In the genomic region with DNA sequence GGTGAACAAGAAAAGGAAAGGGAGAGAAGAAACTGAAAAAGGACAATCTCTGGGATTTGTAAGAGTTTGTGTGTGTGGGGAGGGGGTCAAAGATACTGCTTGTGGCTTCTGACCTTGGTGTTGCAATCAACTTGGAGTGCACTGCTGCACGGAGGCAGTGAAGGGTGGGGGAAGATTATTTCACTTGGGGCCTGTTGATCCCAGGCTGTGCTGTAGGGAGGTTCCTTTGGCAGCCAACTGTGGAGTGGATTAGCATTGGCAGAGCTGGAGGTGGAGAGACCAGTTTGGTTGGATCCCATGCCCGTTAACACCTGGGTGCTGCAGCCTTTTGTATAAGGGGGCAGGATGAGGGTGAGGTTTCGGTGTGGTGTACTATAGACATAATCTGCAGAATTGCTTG, we compare ENCODE assay signal across 11 cellular contexts. TPM values are rescaled to one million over a fixed set of nuclear protein-coding genes. Genes with fewer than 3 reads are reported as not detected.
DNase-seq lines count a peak whose midpoint lies in the region; ATAC-seq and TF ChIP-seq lines count a peak whose summit lies in the region.
"Had no signal": no experiment of that assay in that cellular context is flagged by ENCODE, and none has a peak within 500 bp of the region (broad histone marks: within the 10 kb centered on the region; RNA-seq: fewer than 3 reads in every experiment).

No MANE protein-coding gene starts in this region.

- no peaks in the 10 kb centered on the region for H3K27me3 ChIP-seq in lower lobe of right lung (ENCODE audit: low read depth)

- in situ Hi-C loops in T47D (cut with HindIII; ENCODE audit: low pct_unique_long_range_greater_than_20kb, low sequenced_read_pairs) = no loop called here

- no peak overlapping the region for H3K4me3 ChIP-seq in lower lobe of right lung

- peaks cover 5% of the 10 kb centered on the region for H3K36me3 Mint-ChIP-seq in activated T-helper 2 cell treated with anti-CD3 and anti-CD28 coated beads, Interferon-gamma antibody, Interleukin-2, Interleukin-4, amounts not matched to agents 10 μg/mL and 5 μg/mL and 100 μg/mL, durations not matched to agents 14 hours and 24 hours and 36 hours (ENCODE audit: low read depth)
- H3K36me3 Mint-ChIP-seq in activated naive CD4-positive, alpha-beta T cell treated with anti-CD3 and anti-CD28 coated beads for 36 hours (ENCODE audit: low read depth) = no peaks in the 10 kb centered on the region

- no peaks in the 10 kb centered on the region for H3K9me3 ChIP-seq in lower lobe of right lung

- DNase-seq in DMS153 (lab: John Stamatoyannopoulos, UW) = peak; percentile 66
- peak; percentile 58 for DNase-seq in NCI-H2029 (lab: John Stamatoyannopoulos, UW)
- peak; percentile 47 to 86 for DNase-seq in T47D (ENCODE audit: low read depth in 1 of 2, low spot score in 1 of 2)
- peak; percentile 67 for DNase-seq in lower lobe of right lung
- DNase-seq in activated T-helper 2 cell treated with anti-CD3 and anti-CD28 coated beads, Interferon-gamma antibody, Interleukin-2, Interleukin-4, amounts not matched to agents 10 μg/mL and 5 μg/mL and 100 μg/mL, durations not matched to agents 14 hours and 24 hours and 36 hours (ENCODE audit: low spot score) = no peak
- DNase-seq in stimulated activated CD4-positive, alpha-beta T cell treated with anti-CD3 and anti-CD28 coated beads, Interleukin-2, amount 100 ng/mL, for 24 hours = no peak
- no peak for DNase-seq in activated naive CD4-positive, alpha-beta T cell treated with anti-CD3 and anti-CD28 coated beads for 36 hours
- DNase-seq in OCI-M2 (lab: John Stamatoyannopoulos, UW; ENCODE audit: unreplicated experiment) = no peak
- DNase-seq: activated CD4-positive, alpha-beta T cell treated with anti-CD3 and anti-CD28 coated beads, Interleukin-2, amount 50 U/mL, for 4 hours; cortex of kidney; NCI-H1048 had no signal

- peaks cover 47% of the 10 kb centered on the region for H3K4me1 Mint-ChIP-seq in activated T-helper 2 cell treated with anti-CD3 and anti-CD28 coated beads, Interferon-gamma antibody, Interleukin-2, Interleukin-4, amounts not matched to agents 10 μg/mL and 5 μg/mL and 100 μg/mL, durations not matched to agents 14 hours and 24 hours and 36 hours (ENCODE audit: low read depth)
- H3K4me1 Mint-ChIP-seq in activated naive CD4-positive, alpha-beta T cell treated with anti-CD3 and anti-CD28 coated beads for 36 hours (ENCODE audit: low read depth) = peaks cover 46% of the 10 kb centered on the region

- no peak overlapping the region for H3K27ac ChIP-seq in lower lobe of right lung

- TF ChIP-seq CTCF in lower lobe of right lung (IDR thresholded peaks at IDR 0.05) = no peak

- H3K9me3 Mint-ChIP-seq in activated T-helper 2 cell treated with anti-CD3 and anti-CD28 coated beads, Interferon-gamma antibody, Interleukin-2, Interleukin-4, amounts not matched to agents 10 μg/mL and 5 μg/mL and 100 μg/mL, durations not matched to agents 14 hours and 24 hours and 36 hours = no peaks in the 10 kb centered on the region
- H3K9me3 Mint-ChIP-seq in activated naive CD4-positive, alpha-beta T cell treated with anti-CD3 and anti-CD28 coated beads for 36 hours = no peaks in the 10 kb centered on the region

- intact Hi-C loops in lower lobe of right lung (cut with DNase I) = no loop called here
- intact Hi-C loops in activated T-helper 2 cell treated with anti-CD3 and anti-CD28 coated beads, Interferon-gamma antibody, Interleukin-2, Interleukin-4, amounts not matched to agents 10 μg/mL and 5 μg/mL and 100 μg/mL, durations not matched to agents 14 hours and 24 hours and 36 hours (cut with micrococcal nuclease) = loop anchor here (5.0 kb wide), 1 partner anchor 36 kb away; the partner anchor contains the start of gene AFF1
- intact Hi-C loops in activated naive CD4-positive, alpha-beta T cell treated with anti-CD3 and anti-CD28 coated beads for 36 hours (cut with micrococcal nuclease) = no loop called here

- H3K36me3 ChIP-seq in lower lobe of right lung = no peaks in the 10 kb centered on the region

- H3K27ac Mint-ChIP-seq in activated T-helper 2 cell treated with anti-CD3 and anti-CD28 coated beads, Interferon-gamma antibody, Interleukin-2, Interleukin-4, amounts not matched to agents 10 μg/mL and 5 μg/mL and 100 μg/mL, durations not matched to agents 14 hours and 24 hours and 36 hours = no peak overlapping the region
- no peak overlapping the region for H3K27ac Mint-ChIP-seq in activated naive CD4-positive, alpha-beta T cell treated with anti-CD3 and anti-CD28 coated beads for 36 hours

- no peaks in the 10 kb centered on the region for H3K27me3 Mint-ChIP-seq in activated T-helper 2 cell treated with anti-CD3 and anti-CD28 coated beads, Interferon-gamma antibody, Interleukin-2, Interleukin-4, amounts not matched to agents 10 μg/mL and 5 μg/mL and 100 μg/mL, durations not matched to agents 14 hours and 24 hours and 36 hours (ENCODE audit: low read depth)
- H3K27me3 Mint-ChIP-seq in activated naive CD4-positive, alpha-beta T cell treated with anti-CD3 and anti-CD28 coated beads for 36 hours (ENCODE audit: low read depth) = no peaks in the 10 kb centered on the region

- ATAC-seq in lower lobe of right lung = peak; percentile 90 to 91

- peaks cover 63% of the 10 kb centered on the region for H3K4me1 ChIP-seq in lower lobe of right lung

- no peak overlapping the region for H3K4me3 Mint-ChIP-seq in activated T-helper 2 cell treated with anti-CD3 and anti-CD28 coated beads, Interferon-gamma antibody, Interleukin-2, Interleukin-4, amounts not matched to agents 10 μg/mL and 5 μg/mL and 100 μg/mL, durations not matched to agents 14 hours and 24 hours and 36 hours (ENCODE audit: low read depth)
- no peak overlapping the region for H3K4me3 Mint-ChIP-seq in activated naive CD4-positive, alpha-beta T cell treated with anti-CD3 and anti-CD28 coated beads for 36 hours

- CTCF ChIA-PET in activated naive CD4-positive, alpha-beta T cell treated with anti-CD3 and anti-CD28 coated beads for 36 hours (lab: Charles Lee) = no interaction called here

RNA-seq across cellular contexts. Expression of gene AFF1, which starts 38.2 kb away (rescaled TPM):
- 90.6 TPM for total RNA-seq in lower lobe of right lung
- 60.4 and 63.0 TPM in 2 replicates for total RNA-seq in activated T-helper 2 cell treated with anti-CD3 and anti-CD28 coated beads, Interferon-gamma antibody, Interleukin-2, Interleukin-4, amounts not matched to agents 10 μg/mL and 5 μg/mL and 100 μg/mL, durations not matched to agents 14 hours and 24 hours and 36 hours
- total RNA-seq in activated naive CD4-positive, alpha-beta T cell treated with anti-CD3 and anti-CD28 coated beads for 36 hours = 10 to 100 TPM; 46.6 to 50.6 TPM

Comparison
In these comparisons a context has a peak if more than half of its experiments do, and no peak if none do; other contexts are left out.
1. DNase-seq: peak in DMS153 (single experiment), NCI-H2029 (single experiment), T47D (2 of 2) and lower lobe of right lung (single experiment); none in activated T-helper 2 cell treated with anti-CD3 and anti-CD28 coated beads, Interferon-gamma antibody, Interleukin-2, Interleukin-4, amounts not matched to agents 10 μg/mL and 5 μg/mL and 100 μg/mL, durations not matched to agents 14 hours and 24 hours and 36 hours (single experiment), stimulated activated CD4-positive, alpha-beta T cell treated with anti-CD3 and anti-CD28 coated beads, Interleukin-2, amount 100 ng/mL, for 24 hours (0 of 2), activated naive CD4-positive, alpha-beta T cell treated with anti-CD3 and anti-CD28 coated beads for 36 hours (single experiment) and OCI-M2 (single experiment).